ENCODE assay signal across 9 cellular contexts in the genomic region with DNA sequence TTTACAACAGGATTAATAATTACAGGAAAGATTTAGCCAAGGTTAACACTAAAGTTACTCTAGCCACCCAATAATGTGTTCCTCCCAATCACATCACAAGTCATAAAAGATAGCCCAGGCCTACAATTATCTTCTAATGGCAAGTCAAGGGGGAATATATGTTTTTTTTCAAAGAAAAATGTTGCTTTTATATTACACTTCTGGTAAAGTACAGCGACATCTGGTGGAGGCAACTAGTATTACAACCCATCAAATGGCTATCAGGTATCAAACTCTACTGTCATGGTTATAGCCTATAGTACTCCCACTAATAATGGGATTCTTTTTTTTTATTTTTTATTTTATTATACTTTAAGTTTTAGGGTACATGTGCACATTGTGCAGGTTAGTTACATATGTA.
A peak's percentile ranks its signal among the peaks of the same experiment; 100 is the strongest.
DNase-seq lines count a peak whose midpoint lies in the region; ATAC-seq and TF ChIP-seq lines count a peak whose summit lies in the region.
"Had no signal": no experiment of that assay in that cellular context is flagged by ENCODE, and none has a peak within 500 bp of the region (broad histone marks: within the 10 kb centered on the region; RNA-seq: fewer than 3 reads in every experiment).

No MANE protein-coding gene starts in this region.

- H3K9me3 ChIP-seq in SU-DHL-6 (ENCODE audit: insufficient read depth, low read length) (no peaks in the 10 kb centered on the region), gastroesophageal sphincter (peaks cover 0 to 50% (median 0%) of the 10 kb centered on the region in 3 donors)

- no peaks in the 10 kb centered on the region for H3K79me2 ChIP-seq in SU-DHL-6 (ENCODE audit: insufficient read depth, low read length)

- POLR2A ChIA-PET in activated CD4-positive, alpha-beta memory T cell treated with anti-CD3 and anti-CD28 coated beads for 36 hours (lab: Charles Lee), result no interaction called here

- H3K36me3 ChIP-seq in SU-DHL-6 (ENCODE audit: low read length) (peaks cover 6% of the 10 kb centered on the region; the same call in 1 of the 2 replicates), gastroesophageal sphincter (peaks cover 0 to 52% of the 10 kb centered on the region in 2 donors)

- TF ChIP-seq CTCF in GM12864 (IDR thresholded peaks at IDR 0.05; ENCODE audit: low read depth, low read length, missing control alignments) (peak; percentile 45), SU-DHL-6 (IDR thresholded peaks at IDR 0.05; ENCODE audit: insufficient read depth, low read length, poor library complexity, severe bottlenecking) (peak; percentile 32), gastroesophageal sphincter (IDR thresholded peaks at IDR 0.05) (peak in 3 of 4 experiments; percentile 24 to 31 (median 28))

- TF ChIP-seq EP300 in gastroesophageal sphincter (IDR thresholded peaks at IDR 0.05), result no peak

- H3K4me2 ChIP-seq in SU-DHL-6 (ENCODE audit: low read depth, low read length, poor library complexity, severe bottlenecking), result no peak overlapping the region

- no peak overlapping the region for H3K9ac ChIP-seq in SU-DHL-6 (ENCODE audit: low read length)

- WGBS in gastroesophageal sphincter (ENCODE audit: low coverage in 1 of 2), 2 donors, result 41 to 43% methylated on average over 1 of the region's 1 CpG

- H3K27ac ChIP-seq in SU-DHL-6 (ENCODE audit: low read depth, low read length), result no peak overlapping the region
- no peak overlapping the region for H3K27ac ChIP-seq in gastroesophageal sphincter

- no peaks in the 10 kb centered on the region for H3K27me3 Mint-ChIP-seq in activated CD4-positive, alpha-beta memory T cell treated with anti-CD3 and anti-CD28 coated beads for 36 hours

- no peak overlapping the region for H2AFZ ChIP-seq in SU-DHL-6 (ENCODE audit: low read depth, low read length, severe bottlenecking)

- H3K9me3 Mint-ChIP-seq in activated CD4-positive, alpha-beta memory T cell treated with anti-CD3 and anti-CD28 coated beads for 36 hours, result peaks cover 29% of the 10 kb centered on the region

- peak; percentile 11 for DNase-seq in A172 (ENCODE audit: low spot score)
- no peak for DNase-seq in GM12864 (ENCODE audit: low read depth)
- DNase-seq in activated CD4-positive, alpha-beta memory T cell treated with anti-CD3 and anti-CD28 coated beads for 36 hours, result no peak
- DNase-seq: NCI-H2081 treated with DMSO at 0.1 percent for 48 hours had no signal

- no peaks in the 10 kb centered on the region for H3K4me1 Mint-ChIP-seq in activated CD4-positive, alpha-beta memory T cell treated with anti-CD3 and anti-CD28 coated beads for 36 hours (ENCODE audit: low read depth)

- CTCF ChIA-PET in activated CD4-positive, alpha-beta memory T cell treated with anti-CD3 and anti-CD28 coated beads for 36 hours (lab: Charles Lee), result no interaction called here

- no peak overlapping the region for H3K4me3 ChIP-seq in GM12864 (ENCODE audit: low read depth, low read length)
- H3K4me3 ChIP-seq in SU-DHL-6 (ENCODE audit: insufficient read depth, low read length, poor library complexity, severe bottlenecking), result no peak overlapping the region
- H3K4me3 ChIP-seq in gastroesophageal sphincter, result no peak overlapping the region

- no peak for TF ChIP-seq POLR2A in gastroesophageal sphincter (IDR thresholded peaks at IDR 0.05)

- intact Hi-C loops in activated CD4-positive, alpha-beta memory T cell treated with anti-CD3 and anti-CD28 coated beads for 36 hours (cut with micrococcal nuclease), result loop anchor here (10.0 kb wide), 1 partner anchor 172 kb away; no protein-coding TSS in a partner anchor

- H3K4me3 Mint-ChIP-seq in activated CD4-positive, alpha-beta memory T cell treated with anti-CD3 and anti-CD28 coated beads for 36 hours, result no peak overlapping the region

- ATAC-seq in gastroesophageal sphincter, result no peak
- no peak for ATAC-seq in HG02981 (IDR thresholded peaks at IDR 0.05; ENCODE audit: unreplicated experiment)
- ATAC-seq in GM19467 (IDR thresholded peaks at IDR 0.05; ENCODE audit: unreplicated experiment), result no peak
- no peak for ATAC-seq in GM18867 (IDR thresholded peaks at IDR 0.05; ENCODE audit: unreplicated experiment)

- H3F3A ChIP-seq in SU-DHL-6 (ENCODE audit: insufficient read depth), result no peaks in the 10 kb centered on the region

- no peak overlapping the region for H3K27ac Mint-ChIP-seq in activated CD4-positive, alpha-beta memory T cell treated with anti-CD3 and anti-CD28 coated beads for 36 hours

- no peaks in the 10 kb centered on the region for H3K27me3 ChIP-seq in SU-DHL-6 (ENCODE audit: low read length)
- no peaks in the 10 kb centered on the region for H3K27me3 ChIP-seq in gastroesophageal sphincter

- peaks cover 47% of the 10 kb centered on the region for H3K36me3 Mint-ChIP-seq in activated CD4-positive, alpha-beta memory T cell treated with anti-CD3 and anti-CD28 coated beads for 36 hours

- H3K9me2 ChIP-seq in SU-DHL-6 (replicated peaks; ENCODE audit: insufficient read depth, low read length), result no peaks in the 10 kb centered on the region

- H3K4me1 ChIP-seq in gastroesophageal sphincter, result no peaks in the 10 kb centered on the region

- H4K20me1 ChIP-seq in SU-DHL-6 (ENCODE audit: low read depth, low read length), result no peaks in the 10 kb centered on the region
